Comparison of ENCODE assay signal across 8 cellular contexts in the genomic region with DNA sequence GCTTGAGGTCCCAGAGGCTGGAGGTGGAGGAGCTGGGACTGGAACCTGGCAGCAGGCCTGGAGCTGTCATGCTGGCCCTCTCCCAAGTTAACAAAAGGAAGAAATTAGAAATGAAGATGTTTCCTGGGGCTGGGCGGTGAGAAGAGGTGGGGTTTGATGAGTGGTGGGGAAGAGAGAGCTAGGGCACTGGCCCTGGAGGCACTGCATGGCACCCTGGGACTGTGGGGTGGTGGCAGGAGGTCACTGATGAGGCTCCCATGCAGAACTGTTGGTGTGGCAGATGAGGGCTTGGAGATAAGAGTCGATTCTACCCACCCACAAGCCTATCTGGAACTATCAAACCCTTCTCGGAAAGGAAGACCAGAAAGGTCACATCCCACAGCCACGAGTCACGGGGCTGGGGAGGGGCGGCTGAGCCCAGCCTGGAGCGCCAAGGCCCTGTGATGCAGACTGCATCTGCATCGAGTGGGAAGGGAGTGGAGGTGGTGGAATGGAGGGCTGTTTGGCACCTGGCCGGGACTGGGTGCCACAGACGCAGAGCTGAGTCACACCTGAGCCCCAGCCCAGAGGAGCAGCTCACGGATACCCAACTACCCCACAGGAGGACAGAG. TPM values are rescaled to one million over a fixed set of nuclear protein-coding genes. Genes with fewer than 3 reads are reported as not detected.
A peak's percentile ranks its signal among the peaks of the same experiment; 100 is the strongest.
DNase-seq lines count a peak whose midpoint lies in the region; ATAC-seq and TF ChIP-seq lines count a peak whose summit lies in the region.

No MANE protein-coding gene starts in this region.

- H3K9me2 ChIP-seq in PC-3 (replicated peaks; ENCODE audit: low read length): no peaks in the 10 kb centered on the region

- H3K27ac Mint-ChIP-seq in chondrocyte (ENCODE audit: unreplicated experiment): peak overlapping the region; percentile 30
- H3K27ac Mint-ChIP-seq in osteocyte (ENCODE audit: unreplicated experiment): peak overlapping the region; percentile 23

- H3K27me3 Mint-ChIP-seq in chondrocyte (ENCODE audit: low read depth): no peaks in the 10 kb centered on the region
- H3K27me3 Mint-ChIP-seq in osteocyte (ENCODE audit: unreplicated experiment): no peaks in the 10 kb centered on the region

- no TSS peak for BruUV-seq in PC-3 (replicated peaks; lab: Mats Ljungman, UMichigan)

- POLR2A ChIA-PET in PC-3 (lab: Charles Lee; ENCODE audit: unreplicated experiment): no interaction called here

- H3K36me3 ChIP-seq in PC-3 (ENCODE audit: low read depth, low read length) (no peaks in the 10 kb centered on the region), aorta (ENCODE audit: control insufficient read depth in 1 of 2, insufficient read depth in 2 of 2, low read length in 1 of 2) (peaks cover 0 to 2% of the 10 kb centered on the region in 2 donors)

- H3K9ac ChIP-seq in PC-3 (ENCODE audit: low read length): no peak overlapping the region

- CTCF ChIA-PET in PC-3 (lab: Charles Lee): no interaction called here

- no peak overlapping the region for H2AFZ ChIP-seq in PC-3 (ENCODE audit: low read length)

- no peaks in the 10 kb centered on the region for H3F3A ChIP-seq in PC-3 (ENCODE audit: low read length, unreplicated experiment)

- peaks cover 12% of the 10 kb centered on the region; the same call in 1 of the 2 replicates for H3K4me1 ChIP-seq in PC-3 (ENCODE audit: insufficient read depth, low read length)
- H3K4me1 ChIP-seq in aorta (ENCODE audit: control insufficient read depth in 1 of 2, insufficient read depth in 2 of 2, low read length in 2 of 2): no peaks in the 10 kb centered on the region

- no peak overlapping the region for H3K4me3 ChIP-seq in PC-3 (ENCODE audit: low read length)
- no peak overlapping the region for H3K4me3 ChIP-seq in aorta (ENCODE audit: low read length in 2 of 2)

- no peak overlapping the region for H3K4me3 Mint-ChIP-seq in chondrocyte (ENCODE audit: unreplicated experiment)
- no peak overlapping the region for H3K4me3 Mint-ChIP-seq in osteocyte (ENCODE audit: unreplicated experiment)

- peak overlapping the region; percentile 13; the same call in 1 of the 2 replicates for H3K27ac ChIP-seq in PC-3 (ENCODE audit: low read length)
- H3K27ac ChIP-seq in aorta (ENCODE audit: low read depth in 1 of 2, low read length in 2 of 2): no peak overlapping the region

- no peaks in the 10 kb centered on the region for H3K79me2 ChIP-seq in PC-3 (ENCODE audit: low read length)

- H4K20me1 ChIP-seq in PC-3 (ENCODE audit: low read length): no peaks in the 10 kb centered on the region

- H3K4me1 Mint-ChIP-seq in chondrocyte (ENCODE audit: low read depth) (peaks cover 42% of the 10 kb centered on the region), osteocyte (ENCODE audit: unreplicated experiment) (peaks cover 40% of the 10 kb centered on the region)

- DNase-seq in Daoy (ENCODE audit: low read depth) (peak; percentile 61), PC-3 (peak; percentile 67), chondrocyte (ENCODE audit: low spot score) (peak; percentile 40), osteocyte (ENCODE audit: extremely low spot score, unreplicated experiment) (no peak), aorta (no peak), NCI-H1436 treated with DMSO at 0.1 percent for 48 hours (lab: John Stamatoyannopoulos, UW) (no peak)

- H3K4me2 ChIP-seq in PC-3 (ENCODE audit: low read length): no peak overlapping the region

- TF ChIP-seq CTCF in PC-3 (conservative IDR thresholded peaks at IDR 0.05; ENCODE audit: low read depth, low read length) (no peak), chondrocyte (IDR thresholded peaks at IDR 0.05) (no peak), osteocyte (IDR thresholded peaks at IDR 0.05) (no peak)

- intact Hi-C loops in PC-3 (cut with micrococcal nuclease) (no loop called here), aorta (cut with DNase I) (no loop called here)

- peaks cover 3% of the 10 kb centered on the region for H3K36me3 Mint-ChIP-seq in chondrocyte (ENCODE audit: low read depth)
- peaks cover 6% of the 10 kb centered on the region for H3K36me3 Mint-ChIP-seq in osteocyte (ENCODE audit: unreplicated experiment)

- 62 to 66% methylated on average over 11 of the region's 11 CpGs for WGBS in aorta, 2 donors

- H3K9me3 ChIP-seq in PC-3 (ENCODE audit: low read length): no peaks in the 10 kb centered on the region
- no peaks in the 10 kb centered on the region for H3K9me3 ChIP-seq in aorta (ENCODE audit: control insufficient read depth, low read length)

- no peaks in the 10 kb centered on the region for H3K9me3 Mint-ChIP-seq in chondrocyte (ENCODE audit: low read depth)
- no peaks in the 10 kb centered on the region for H3K9me3 Mint-ChIP-seq in osteocyte (ENCODE audit: unreplicated experiment)

- no peaks in the 10 kb centered on the region for H3K27me3 ChIP-seq in PC-3 (ENCODE audit: low read length)
- no peaks in the 10 kb centered on the region for H3K27me3 ChIP-seq in aorta (ENCODE audit: control insufficient read depth in 1 of 2, insufficient read depth in 2 of 2, low read length in 1 of 2)

- ATAC-seq in PC-3 (peak; percentile 70), aorta (ENCODE audit: low FRiP score) (no peak), GM21717 (IDR thresholded peaks at IDR 0.05; ENCODE audit: unreplicated experiment) (no peak), HG02981 (IDR thresholded peaks at IDR 0.05; ENCODE audit: unreplicated experiment) (no peak)

RNA-seq across cellular contexts. Expression of a gene that starts 29.4 kb away (rescaled TPM):
- 170 TPM in 2 replicates for total RNA-seq in Daoy (2014; rRNA removed; shearing (Covaris generic))
- 191 and 211 TPM in 2 replicates for total RNA-seq in PC-3 (2014; rRNA removed)
- total RNA-seq in chondrocyte: 66.0 to 66.9 TPM (median 66.3 TPM) in 3 replicates
- 73.7 and 78.2 TPM in 2 replicates for total RNA-seq in osteocyte
- 10 to 100 TPM; 36.2 to 38.1 TPM for total RNA-seq in aorta
- polyA plus RNA-seq in aorta: 10 to 100 TPM; 18.2 to 49.9 TPM

RNA-seq across cellular contexts. Expression of a gene that starts 29.6 kb away (rescaled TPM):
- total RNA-seq in Daoy (2014; rRNA removed; shearing (Covaris generic)): 3.8 and 8.9 TPM in 2 replicates
- total RNA-seq in PC-3 (2014; rRNA removed) (3.6 and 11.9 TPM in 2 replicates), chondrocyte (7.0 to 7.8 TPM (median 7.5 TPM) in 3 replicates), osteocyte (10.7 and 12.4 TPM in 2 replicates), aorta (1 to 10 TPM; 3.5 to 7.9 TPM)
- polyA plus RNA-seq in aorta: 1 to 10 TPM; 3.1 to 3.9 TPM

Comparison
In these comparisons a context has a peak if more than half of its experiments do, and no peak if none do; other contexts are left out.
1. DNase-seq: peak in Daoy (single experiment), PC-3 (single experiment) and chondrocyte (single experiment); none in osteocyte (single experiment), aorta (0 of 2) and NCI-H1436 treated with DMSO at 0.1 percent for 48 hours (single experiment).